Comparison of ENCODE assay signal across 8 cellular contexts in the genomic region with DNA sequence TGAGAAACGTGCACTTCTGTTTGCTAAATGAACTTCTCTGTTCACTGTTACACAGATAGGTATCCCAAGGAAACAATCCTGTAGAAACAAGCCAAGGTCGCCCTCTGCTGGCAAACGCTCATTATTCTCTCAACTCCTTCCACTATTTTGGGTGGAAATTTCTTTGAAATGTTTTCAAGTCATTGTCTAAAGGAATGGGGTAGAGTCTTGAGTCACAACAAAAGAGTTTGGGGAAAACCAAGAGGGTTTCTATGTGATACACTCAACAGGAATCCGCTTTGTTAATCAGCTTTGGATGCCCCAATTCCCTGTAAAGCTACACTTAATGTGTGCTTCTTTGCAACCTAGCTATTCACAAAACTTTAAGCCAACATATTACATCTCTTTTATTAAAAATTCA. TPM values are rescaled to one million over a fixed set of nuclear protein-coding genes. Genes with fewer than 3 reads are reported as not detected.
DNase-seq lines count a peak whose midpoint lies in the region; ATAC-seq and TF ChIP-seq lines count a peak whose summit lies in the region.

No MANE protein-coding gene starts in this region.

- ATAC-seq in GM18861 (IDR thresholded peaks at IDR 0.05; ENCODE audit: unreplicated experiment) = peak; percentile 49
- no peak for ATAC-seq in GM21528 (IDR thresholded peaks at IDR 0.05; ENCODE audit: low FRiP score, unreplicated experiment)

- H3K27me3 ChIP-seq in AG04450 (ENCODE audit: control insufficient read depth, insufficient read depth, low read length) (no peaks in the 10 kb centered on the region), liver (ENCODE audit: control insufficient read depth in 4 of 4, insufficient read depth in 4 of 4, low read length in 3 of 4) (peaks cover 0 to 7% (median 0%) of the 10 kb centered on the region in 4 donors)

- CTCF ChIA-PET in AG04450 (lab: Charles Lee) = interaction anchor here (0.6 to 2.8 kb wide), 24 partner anchors 10 to 1352 kb away, joined by 3 to 43 read pairs (median 4); a partner anchor contains a TSS

- no peak overlapping the region for H3K27ac ChIP-seq in AG04450 (ENCODE audit: low read depth, low read length)
- no peak overlapping the region for H3K27ac ChIP-seq in liver (ENCODE audit: low read depth in 1 of 2, low read length in 2 of 2)

- 1% methylated on average over 4 of the region's 4 CpGs for WGBS in liver

- DNase-seq in AG04450 (ENCODE audit: low read depth, low spot score) (peak; percentile 34), NCI-H2171 treated with DMSO at 0.1 percent for 48 hours (lab: John Stamatoyannopoulos, UW) (peak; percentile 58), cerebellum (ENCODE audit: low spot score) (peak; percentile 63)
- peak; percentile 63 for DNase-seq in activated CD4-positive, CD25-positive, alpha-beta regulatory T cell treated with anti-CD3 and anti-CD28 coated beads, Interleukin-2, amount 50 U/mL, for 72 hours
- DNase-seq in stimulated activated CD8-positive, alpha-beta memory T cell treated with anti-CD3 and anti-CD28 coated beads, Interleukin-12 subunit alpha, Interleukin-12 subunit beta, amount 100 ng/mL, for 1 hour (ENCODE audit: low read depth) = peak; percentile 54

- H3K4me1 ChIP-seq in liver (ENCODE audit: control insufficient read depth in 4 of 4, insufficient read depth in 4 of 4, low read length in 3 of 4) = peaks cover 0 to 1% (median under 1%) of the 10 kb centered on the region in 4 donors

- H3K36me3 ChIP-seq in liver (ENCODE audit: control insufficient read depth in 4 of 4, insufficient read depth in 3 of 4, low read depth in 1 of 4, low read length in 3 of 4) = no peaks in the 10 kb centered on the region

- H3K9me3 ChIP-seq in AG04450 (ENCODE audit: control insufficient read depth, insufficient read depth, low read length) = no peaks in the 10 kb centered on the region
- H3K9me3 ChIP-seq in liver (ENCODE audit: control insufficient read depth in 4 of 4, low read length in 3 of 4) = no peaks in the 10 kb centered on the region

- no peak overlapping the region for H3K9ac ChIP-seq in liver (ENCODE audit: low read depth in 1 of 2, low read length in 2 of 2)

- peak; percentile 79 for TF ChIP-seq CTCF in AG04450 (IDR thresholded peaks at IDR 0.05; ENCODE audit: low read depth, low read length)
- TF ChIP-seq CTCF in liver (IDR thresholded peaks at IDR 0.05; ENCODE audit: low read depth, low read length, missing input control) = peak; percentile 75

- peak; percentile 90 for TF ChIP-seq RAD21 in liver (IDR thresholded peaks at IDR 0.05)

- POLR2A ChIA-PET in AG04450 (lab: Yijun Ruan, JAX) = no interaction called here

- no peak overlapping the region for H3K4me3 ChIP-seq in AG04450 (ENCODE audit: low read depth, low read length)
- no peak overlapping the region for H3K4me3 ChIP-seq in liver (ENCODE audit: low read depth in 1 of 3, low read length in 3 of 3)

TF ChIP-seq in liver, 16 proteins besides CTCF, POLR2A, EP300 and RAD21:
- TF ChIP-seq HNF4G (IDR thresholded peaks at IDR 0.05) (no peak), YY1 (IDR thresholded peaks at IDR 0.05) (no peak)
- TF ChIP-seq, protein P1, sequence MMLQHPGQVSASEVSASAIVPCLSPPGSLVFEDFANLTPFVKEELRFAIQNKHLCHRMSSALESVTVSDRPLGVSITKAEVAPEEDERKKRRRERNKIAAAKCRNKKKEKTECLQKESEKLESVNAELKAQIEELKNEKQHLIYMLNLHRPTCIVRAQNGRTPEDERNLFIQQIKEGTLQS (IDR thresholded peaks at IDR 0.05) = no peak
- TF ChIP-seq, protein P2, sequence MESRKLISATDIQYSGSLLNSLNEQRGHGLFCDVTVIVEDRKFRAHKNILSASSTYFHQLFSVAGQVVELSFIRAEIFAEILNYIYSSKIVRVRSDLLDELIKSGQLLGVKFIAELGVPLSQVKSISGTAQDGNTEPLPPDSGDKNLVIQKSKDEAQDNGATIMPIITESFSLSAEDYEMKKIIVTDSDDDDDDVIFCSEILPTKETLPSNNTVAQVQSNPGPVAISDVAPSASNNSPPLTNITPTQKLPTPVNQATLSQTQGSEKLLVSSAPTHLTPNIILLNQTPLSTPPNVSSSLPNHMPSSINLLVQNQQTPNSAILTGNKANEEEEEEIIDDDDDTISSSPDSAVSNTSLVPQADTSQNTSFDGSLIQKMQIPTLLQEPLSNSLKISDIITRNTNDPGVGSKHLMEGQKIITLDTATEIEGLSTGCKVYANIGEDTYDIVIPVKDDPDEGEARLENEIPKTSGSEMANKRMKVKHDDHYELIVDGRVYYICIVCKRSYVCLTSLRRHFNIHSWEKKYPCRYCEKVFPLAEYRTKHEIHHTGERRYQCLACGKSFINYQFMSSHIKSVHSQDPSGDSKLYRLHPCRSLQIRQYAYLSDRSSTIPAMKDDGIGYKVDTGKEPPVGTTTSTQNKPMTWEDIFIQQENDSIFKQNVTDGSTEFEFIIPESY (IDR thresholded peaks at IDR 0.05) = no peak

RNA-seq across cellular contexts. Expression of a gene that starts 4.6 kb away (rescaled TPM):
- polyA plus RNA-seq in AG04450 (2011; rRNA removed) = 43.2 and 45.8 TPM in 2 replicates
- polyA minus RNA-seq in AG04450 (2011; rRNA and poly(A)+ RNA removed) = 36.4 and 45.7 TPM in 2 replicates
- total RNA-seq in cerebellum = 26.9 TPM
- 10 to 100 TPM; 15.1 to 15.5 TPM for total RNA-seq in liver
- polyA plus RNA-seq in liver = 10 to 100 TPM in 1 of 2 donors, 1 to 10 TPM in 1; 10.0 to 12.0 TPM

RNA-seq across cellular contexts. Expression of a gene that starts 16.9 kb away (rescaled TPM):
- not detected in 2 replicates for polyA plus RNA-seq in AG04450 (2011; rRNA removed)
- polyA minus RNA-seq in AG04450 (2011; rRNA and poly(A)+ RNA removed) = not detected in 2 replicates
- not detected for total RNA-seq in cerebellum
- total RNA-seq in liver = not detected
- polyA plus RNA-seq in liver = not detected

RNA-seq across cellular contexts. Expression of a gene that starts 44.7 kb away (rescaled TPM):
- polyA plus RNA-seq in AG04450 (2011; rRNA removed) (5.2 and 8.2 TPM in 2 replicates), liver (1 to 10 TPM; 1.4 to 7.7 TPM)
- polyA minus RNA-seq in AG04450 (2011; rRNA and poly(A)+ RNA removed) = 3.8 and 4.0 TPM in 2 replicates
- total RNA-seq in cerebellum (11.4 TPM), liver (100 to 1,000 TPM in 1 of 2 donors, 1 to 10 TPM in 1; 4.4 to 258 TPM)
